Comparison of ENCODE assay signal across 8 cellular contexts in genomic region chr2:191245046-191245868, GRCh38. TPM values are rescaled to one million over a fixed set of nuclear protein-coding genes. Genes with fewer than 3 reads are reported as not detected.
DNase-seq lines count a peak whose midpoint lies in the region; ATAC-seq, FAIRE-seq and TF ChIP-seq lines count a peak whose summit lies in the region.

Gene MYO1B, plus strand, starts transcription at chr2:191245404. Its CDS starts 31,492 bp downstream, at chr2:191276896.

- peaks cover 19% of the 10 kb centered on the region for H3K4me1 ChIP-seq in ectodermal cell (ENCODE audit: control insufficient read depth, insufficient read depth, low read length)

- peaks cover 2% of the 10 kb centered on the region for H3K36me3 Mint-ChIP-seq in activated CD4-positive, alpha-beta T cell treated with anti-CD3 and anti-CD28 coated beads, Interleukin-2, amount 10 ng/mL, durations not matched to agents 7 days and 5 days (ENCODE audit: low read depth)

- H3K4me3 Mint-ChIP-seq in activated CD4-positive, alpha-beta T cell treated with anti-CD3 and anti-CD28 coated beads, Interleukin-2, amount 10 ng/mL, durations not matched to agents 7 days and 5 days: peak within 1 kb of the TSS; percentile 70

- CTCF ChIA-PET in activated CD4-positive, alpha-beta T cell treated with anti-CD3 and anti-CD28 coated beads, Interleukin-2, amount 10 ng/mL, durations not matched to agents 7 days and 5 days (lab: Charles Lee): interaction anchor here (0.9 to 1.1 kb wide), 4 partner anchors 10 to 25 kb away, joined by 3 read pairs; no protein-coding TSS in a partner anchor

- H3K27ac Mint-ChIP-seq in activated CD4-positive, alpha-beta T cell treated with anti-CD3 and anti-CD28 coated beads, Interleukin-2, amount 10 ng/mL, durations not matched to agents 7 days and 5 days: no peak within 1 kb of the TSS

- TF ChIP-seq POLR2A in H54 (IDR thresholded peaks at IDR 0.05; ENCODE audit: low read depth, low read length): no peak

- no peaks in the 10 kb centered on the region for H3K9me3 ChIP-seq in ectodermal cell (ENCODE audit: control insufficient read depth, low read length)

- H3K36me3 ChIP-seq in ectodermal cell (ENCODE audit: control insufficient read depth, insufficient read depth, low read length): no peaks in the 10 kb centered on the region

- 0 to 1% methylated on average over 112 of the region's 112 CpGs for WGBS in ectodermal cell, 2 experiments

- DNase-seq in NCI-H2171 treated with DMSO at 0.1 percent for 48 hours (lab: John Stamatoyannopoulos, UW) (peak; percentile 70), lung microvascular endothelial cell (ENCODE audit: low read depth in 2 of 2) (peak; percentile 64 to 91), H54 (ENCODE audit: insufficient read length, low spot score) (no peak)
- peak; percentile 29 for DNase-seq in activated CD4-positive, alpha-beta T cell treated with anti-CD3 and anti-CD28 coated beads, Interleukin-2, amount 10 ng/mL, durations not matched to agents 7 days and 5 days
- DNase-seq in stimulated activated CD8-positive, alpha-beta memory T cell treated with anti-CD3 and anti-CD28 coated beads, Interleukin-15, amount 100 ng/mL, for 48 hours (ENCODE audit: low read depth in 2 of 2): peak; percentile 64 to 65

- H3K27me3 Mint-ChIP-seq in activated CD4-positive, alpha-beta T cell treated with anti-CD3 and anti-CD28 coated beads, Interleukin-2, amount 10 ng/mL, durations not matched to agents 7 days and 5 days: peaks cover 37% of the 10 kb centered on the region

- peak; percentile 59 for ATAC-seq in GM18498 (IDR thresholded peaks at IDR 0.05; ENCODE audit: unreplicated experiment)
- peak; percentile 46 for ATAC-seq in HG02938 (IDR thresholded peaks at IDR 0.05; ENCODE audit: unreplicated experiment)

- H3K4me3 ChIP-seq in ectodermal cell (ENCODE audit: insufficient read depth, low read depth, low read length): peak within 1 kb of the TSS; percentile 84

- H3K27me3 ChIP-seq in ectodermal cell (ENCODE audit: control insufficient read depth, insufficient read depth, low read length, poor library complexity, severe bottlenecking): no peaks in the 10 kb centered on the region

- no peaks in the 10 kb centered on the region for H3K9me3 Mint-ChIP-seq in activated CD4-positive, alpha-beta T cell treated with anti-CD3 and anti-CD28 coated beads, Interleukin-2, amount 10 ng/mL, durations not matched to agents 7 days and 5 days

- H3K27ac ChIP-seq in ectodermal cell (ENCODE audit: insufficient read depth, low read depth, low read length, poor library complexity, severe bottlenecking): peak within 1 kb of the TSS; percentile 98

- no peak for FAIRE-seq in H54 (lab: Jason Lieb, UNC)

- peaks cover 5% of the 10 kb centered on the region for H3K4me1 Mint-ChIP-seq in activated CD4-positive, alpha-beta T cell treated with anti-CD3 and anti-CD28 coated beads, Interleukin-2, amount 10 ng/mL, durations not matched to agents 7 days and 5 days

- POLR2A ChIA-PET in activated CD4-positive, alpha-beta T cell treated with anti-CD3 and anti-CD28 coated beads, Interleukin-2, amount 10 ng/mL, durations not matched to agents 7 days and 5 days (lab: Charles Lee): no interaction called here

RNA-seq across cellular contexts. Expression of gene MYO1B, which starts in this region (rescaled TPM):
- under 1 TPM; 0.74 to 0.98 TPM for total RNA-seq in activated CD4-positive, alpha-beta T cell treated with anti-CD3 and anti-CD28 coated beads, Interleukin-2, amount 10 ng/mL, durations not matched to agents 7 days and 5 days
- 79.2 TPM for polyA plus RNA-seq in ectodermal cell (2013, experiment 1 of 4)
- 84.0 TPM for polyA plus RNA-seq in ectodermal cell (2013, experiment 2 of 4)
- polyA plus RNA-seq in ectodermal cell (2013, experiment 3 of 4): 49.6 TPM
- polyA plus RNA-seq in ectodermal cell (2013, experiment 4 of 4): 58.6 TPM
- total RNA-seq in lung microvascular endothelial cell: 78.2 and 97.4 TPM in 2 replicates

Comparison
In these comparisons a context has a peak if more than half of its experiments do, and no peak if none do; other contexts are left out.
1. RNA of gene MYO1B (total RNA-seq): 78.2 to 97.4 TPM in lung microvascular endothelial cell; 0.74 to 0.98 TPM in activated CD4-positive, alpha-beta T cell treated with anti-CD3 and anti-CD28 coated beads, Interleukin-2, amount 10 ng/mL, durations not matched to agents 7 days and 5 days; every median in the first group is over 10 times any median in the second.
2. Peak in DNase-seq in activated CD4-positive, alpha-beta T cell treated with anti-CD3 and anti-CD28 coated beads, Interleukin-2, amount 10 ng/mL, durations not matched to agents 7 days and 5 days; RNA of the gene not detected or under 1 TPM.